In the genomic region with DNA sequence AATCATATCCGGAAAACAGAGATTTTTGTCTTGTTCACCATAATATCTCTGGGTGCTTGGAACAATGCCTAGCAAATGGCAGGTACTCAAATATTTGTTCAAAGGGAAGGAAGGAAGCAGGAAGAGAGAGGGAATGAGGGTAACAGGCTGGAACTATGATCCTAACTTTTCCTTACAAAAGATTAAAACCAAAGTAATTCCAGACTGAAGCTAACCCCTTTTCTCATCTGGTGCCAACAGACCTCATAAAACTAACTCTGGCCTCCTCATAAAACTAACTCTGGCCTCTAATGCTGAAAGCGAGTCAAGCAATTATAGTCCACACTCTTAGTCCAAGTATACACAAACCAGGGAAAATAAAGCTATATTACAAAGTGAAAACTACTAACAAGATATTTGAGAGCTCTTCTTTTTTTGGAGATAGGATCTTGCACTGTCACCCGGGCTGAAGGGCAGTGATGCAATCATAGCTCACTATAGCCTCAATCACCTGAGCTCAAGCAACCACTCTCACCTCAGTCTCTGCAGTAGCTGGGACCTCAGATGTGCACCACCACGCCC, we compare ENCODE assay signal across 12 cellular contexts.
A peak's percentile ranks its signal among the peaks of the same experiment; 100 is the strongest.
DNase-seq lines count a peak whose midpoint lies in the region; ATAC-seq and TF ChIP-seq lines count a peak whose summit lies in the region.
"Had no signal": no experiment of that assay in that cellular context is flagged by ENCODE, and none has a peak within 500 bp of the region (broad histone marks: within the 10 kb centered on the region; RNA-seq: fewer than 3 reads in every experiment).

No MANE protein-coding gene starts in this region.

- H3K4me1 ChIP-seq in left ventricle myocardium inferior (peaks cover 64% of the 10 kb centered on the region), right atrium auricular region (peaks cover 0 to 63% of the 10 kb centered on the region in 2 donors), liver (ENCODE audit: control insufficient read depth in 4 of 4, insufficient read depth in 4 of 4, low read length in 3 of 4) (peaks cover 5 to 28% (median 20%) of the 10 kb centered on the region in 4 donors), mesenchymal stem cell (ENCODE audit: control insufficient read depth, insufficient read depth, low read depth, low read length) (peaks cover 7% of the 10 kb centered on the region), SJCRH30 (no peaks in the 10 kb centered on the region)

- H3K27me3 ChIP-seq in left ventricle myocardium inferior (ENCODE audit: low read depth) = no peaks in the 10 kb centered on the region
- H3K27me3 ChIP-seq in right atrium auricular region = no peaks in the 10 kb centered on the region
- H3K27me3 ChIP-seq in liver (ENCODE audit: control insufficient read depth in 4 of 4, insufficient read depth in 4 of 4, low read length in 3 of 4) = no peaks in the 10 kb centered on the region
- H3K27me3 ChIP-seq in mesenchymal stem cell (ENCODE audit: control insufficient read depth in 1 of 2, insufficient read depth in 1 of 2, low read length in 2 of 2) = no peaks in the 10 kb centered on the region
- no peaks in the 10 kb centered on the region for H3K27me3 ChIP-seq in SJCRH30

- no peak overlapping the region for H3K14ac ChIP-seq in mesenchymal stem cell (ENCODE audit: low read length in 2 of 2)

- no peak overlapping the region for H2AK5ac ChIP-seq in mesenchymal stem cell (ENCODE audit: low read length, severe bottlenecking)

- no peak overlapping the region for H3K4me2 ChIP-seq in mesenchymal stem cell (ENCODE audit: low read length, poor library complexity, severe bottlenecking)

- H3K23ac ChIP-seq in mesenchymal stem cell (ENCODE audit: low read length in 2 of 2) = no peak overlapping the region

- POLR2A ChIA-PET in activated naive CD8-positive, alpha-beta T cell treated with anti-CD3 and anti-CD28 coated beads, Interleukin-2, amount 10 ng/mL, durations not matched to agents 7 days and 5 days (lab: Charles Lee) = interaction anchor here (2.0 kb wide), 1 partner anchor 11 kb away, joined by 7 read pairs; no protein-coding TSS in a partner anchor

- no peak overlapping the region for H2BK120ac ChIP-seq in mesenchymal stem cell (ENCODE audit: low read depth, low read length)

- DNase-seq in left ventricle myocardium inferior (no peak), right atrium auricular region (ENCODE audit: low spot score) (no peak), C1 segment of cervical spinal cord (lab: John Stamatoyannopoulos, UW) (no peak), mesenchymal stem cell (no peak), SJCRH30 (no peak), HPDE6-E6E7 (ENCODE audit: extremely low spot score) (no peak)
- no peak for DNase-seq in activated naive CD8-positive, alpha-beta T cell treated with anti-CD3 and anti-CD28 coated beads, Interleukin-2, amount 10 ng/mL, durations not matched to agents 7 days and 5 days
- DNase-seq: kidney, NCI-H2029, RPMI8226 had no signal

- no peak overlapping the region for H2BK5ac ChIP-seq in mesenchymal stem cell (ENCODE audit: low read depth, low read length, poor library complexity, severe bottlenecking)

- no peak for ATAC-seq in activated naive CD8-positive, alpha-beta T cell treated with anti-CD3 and anti-CD28 coated beads, Interleukin-2, amount 10 ng/mL, durations not matched to agents 7 days and 5 days (ENCODE audit: low read depth)

- H3K27ac ChIP-seq in left ventricle myocardium inferior (replicated peaks) = peak overlapping the region; percentile 43
- H3K27ac ChIP-seq in right atrium auricular region = peak overlapping the region in 1 of 2 donors; percentile 48
- no peak overlapping the region for H3K27ac ChIP-seq in liver (ENCODE audit: low read depth in 1 of 2, low read length in 2 of 2)
- H3K27ac ChIP-seq in mesenchymal stem cell (ENCODE audit: low read length, poor library complexity, severe bottlenecking) = no peak overlapping the region
- no peak overlapping the region for H3K27ac ChIP-seq in SJCRH30

- H3K4me1 Mint-ChIP-seq in activated naive CD8-positive, alpha-beta T cell treated with anti-CD3 and anti-CD28 coated beads, Interleukin-2, amount 10 ng/mL, durations not matched to agents 7 days and 5 days = peaks cover 21% of the 10 kb centered on the region

- peaks cover 28% of the 10 kb centered on the region for H3K36me3 Mint-ChIP-seq in activated naive CD8-positive, alpha-beta T cell treated with anti-CD3 and anti-CD28 coated beads, Interleukin-2, amount 10 ng/mL, durations not matched to agents 7 days and 5 days

- H3K4me3 Mint-ChIP-seq in activated naive CD8-positive, alpha-beta T cell treated with anti-CD3 and anti-CD28 coated beads, Interleukin-2, amount 10 ng/mL, durations not matched to agents 7 days and 5 days = no peak overlapping the region

- no peak for TF ChIP-seq CTCF in left ventricle myocardium inferior (IDR thresholded peaks at IDR 0.05; ENCODE audit: borderline replicate concordance)
- TF ChIP-seq CTCF in right atrium auricular region (IDR thresholded peaks at IDR 0.05) = no peak
- no peak for TF ChIP-seq CTCF in liver (IDR thresholded peaks at IDR 0.05; ENCODE audit: low read depth, low read length, missing input control)

- H3K9me3 ChIP-seq in left ventricle myocardium inferior (replicated peaks) = no peaks in the 10 kb centered on the region
- H3K9me3 ChIP-seq in right atrium auricular region = no peaks in the 10 kb centered on the region
- no peaks in the 10 kb centered on the region for H3K9me3 ChIP-seq in liver (ENCODE audit: control insufficient read depth in 4 of 4, low read length in 3 of 4)
- H3K9me3 ChIP-seq in mesenchymal stem cell (ENCODE audit: control insufficient read depth, low read length) = no peaks in the 10 kb centered on the region
- H3K9me3 ChIP-seq in SJCRH30 (replicated peaks) = no peaks in the 10 kb centered on the region

- H3K27me3 Mint-ChIP-seq in activated naive CD8-positive, alpha-beta T cell treated with anti-CD3 and anti-CD28 coated beads, Interleukin-2, amount 10 ng/mL, durations not matched to agents 7 days and 5 days = no peaks in the 10 kb centered on the region

- H2BK15ac ChIP-seq in mesenchymal stem cell (ENCODE audit: low read depth, poor library complexity, severe bottlenecking) = no peak overlapping the region

- no peak overlapping the region for H4K91ac ChIP-seq in mesenchymal stem cell (ENCODE audit: low read length)

- H3K4me3 ChIP-seq in left ventricle myocardium inferior = no peak overlapping the region
- no peak overlapping the region for H3K4me3 ChIP-seq in right atrium auricular region
- H3K4me3 ChIP-seq in liver (ENCODE audit: low read depth in 1 of 3, low read length in 3 of 3) = no peak overlapping the region
- H3K4me3 ChIP-seq in mesenchymal stem cell (ENCODE audit: insufficient read depth in 1 of 2, low read depth in 1 of 2, low read length in 2 of 2) = no peak overlapping the region
- no peak overlapping the region for H3K4me3 ChIP-seq in SJCRH30

- TF ChIP-seq RAD21 in liver (IDR thresholded peaks at IDR 0.05) = no peak

- no peaks in the 10 kb centered on the region for H3K9me3 Mint-ChIP-seq in activated naive CD8-positive, alpha-beta T cell treated with anti-CD3 and anti-CD28 coated beads, Interleukin-2, amount 10 ng/mL, durations not matched to agents 7 days and 5 days
- H3K9me3 Mint-ChIP-seq: activated naive CD4-positive, alpha-beta T cell treated with anti-CD3 and anti-CD28 coated beads, Interleukin-2, amount 50 U/mL, for 72 hours had no signal

- 44% methylated on average over 4 of the region's 4 CpGs for WGBS in liver
- 83% methylated on average over 4 of the region's 4 CpGs for WGBS in mesenchymal stem cell

- no peak overlapping the region for H2AFZ ChIP-seq in mesenchymal stem cell (ENCODE audit: low read depth, low read length)

- intact Hi-C loops in left ventricle myocardium inferior (cut with micrococcal nuclease) = no loop called here

- H2BK12ac ChIP-seq in mesenchymal stem cell (ENCODE audit: low read length in 2 of 2) = no peak overlapping the region

- no peak overlapping the region for H3K18ac ChIP-seq in mesenchymal stem cell (ENCODE audit: low read depth in 1 of 2, low read length in 2 of 2)

- H3K9ac ChIP-seq in liver (ENCODE audit: low read depth in 1 of 2, low read length in 2 of 2) (no peak overlapping the region), mesenchymal stem cell (ENCODE audit: low read length) (no peak overlapping the region)

- no peak overlapping the region for H4K8ac ChIP-seq in mesenchymal stem cell (ENCODE audit: low read length)

- H3K36me3 ChIP-seq in left ventricle myocardium inferior (no peaks in the 10 kb centered on the region), right atrium auricular region (no peaks in the 10 kb centered on the region), liver (ENCODE audit: control insufficient read depth in 4 of 4, insufficient read depth in 3 of 4, low read depth in 1 of 4, low read length in 3 of 4) (no peaks in the 10 kb centered on the region), mesenchymal stem cell (ENCODE audit: control insufficient read depth in 1 of 2, insufficient read depth in 2 of 2, low read depth in 1 of 2, low read length in 2 of 2) (no peaks in the 10 kb centered on the region), SJCRH30 (no peaks in the 10 kb centered on the region)

- peaks cover 4% of the 10 kb centered on the region for H3K79me1 ChIP-seq in mesenchymal stem cell (replicated peaks; ENCODE audit: low read length, poor library complexity, severe bottlenecking)

- H3K27ac Mint-ChIP-seq in activated naive CD8-positive, alpha-beta T cell treated with anti-CD3 and anti-CD28 coated beads, Interleukin-2, amount 10 ng/mL, durations not matched to agents 7 days and 5 days = peak overlapping the region; percentile 31

- no peak overlapping the region for H3K4ac ChIP-seq in mesenchymal stem cell (ENCODE audit: low read depth in 1 of 2, low read length in 2 of 2)

TF ChIP-seq in liver, 16 proteins besides CTCF, POLR2A, EP300 and RAD21 (continues in another document):
- TF ChIP-seq GABPA (IDR thresholded peaks at IDR 0.05 in 1 of 2, conservative IDR thresholded peaks at IDR 0.05 in 1 of 2) (no peak), YY1 (IDR thresholded peaks at IDR 0.05) (no peak), JUND (IDR thresholded peaks at IDR 0.05) (no peak), NR2F2 (IDR thresholded peaks at IDR 0.05) (no peak), SP1 (IDR thresholded peaks at IDR 0.05) (no peak)
